8 cellular contexts compared by ENCODE assay signal in the genomic region with DNA sequence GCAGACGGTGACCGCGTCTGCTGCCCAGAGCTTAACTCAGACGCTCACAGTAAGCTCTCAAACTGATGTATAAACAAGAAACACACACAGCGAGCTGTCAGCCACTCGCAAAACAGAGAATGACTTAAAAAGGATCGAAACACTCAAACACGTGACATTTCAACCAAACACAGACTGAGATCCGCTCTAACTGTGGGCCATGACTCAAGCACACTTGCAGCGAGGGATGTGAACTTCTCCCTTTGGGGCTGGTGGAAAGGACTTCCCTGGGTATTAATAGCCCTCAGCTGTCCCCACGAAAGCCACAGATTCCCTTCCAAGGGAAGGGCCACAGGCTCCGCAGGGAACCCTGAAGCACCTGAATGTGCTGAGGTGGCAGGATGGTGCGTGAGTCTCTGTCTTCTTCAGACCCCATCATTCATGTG. TPM values are rescaled to one million over a fixed set of nuclear protein-coding genes. Genes with fewer than 3 reads are reported as not detected.
A peak's percentile ranks its signal among the peaks of the same experiment; 100 is the strongest.
DNase-seq lines count a peak whose midpoint lies in the region; ATAC-seq and TF ChIP-seq lines count a peak whose summit lies in the region.

No MANE protein-coding gene starts in this region.

- H3K36me3 ChIP-seq in tibial artery: no peaks in the 10 kb centered on the region
- H3K36me3 ChIP-seq in suprapubic skin: no peaks in the 10 kb centered on the region

- no peak for TF ChIP-seq EP300 in suprapubic skin (IDR thresholded peaks at IDR 0.05)

- H3K4me3 Mint-ChIP-seq in activated CD8-positive, alpha-beta T cell treated with anti-CD3 and anti-CD28 coated beads, Interleukin-2, amount 10 ng/mL, durations not matched to agents 7 days and 5 days: peak overlapping the region; percentile 35
- H3K4me3 Mint-ChIP-seq in nephron progenitor cell: no peak overlapping the region

- H3K27me3 ChIP-seq in tibial artery: peaks cover 0 to 8% of the 10 kb centered on the region in 2 donors
- H3K27me3 ChIP-seq in suprapubic skin: peaks cover 6% of the 10 kb centered on the region

- no peak for TF ChIP-seq POLR2A in suprapubic skin (IDR thresholded peaks at IDR 0.05)

- peak overlapping the region; percentile 78 for H3K27ac Mint-ChIP-seq in activated CD8-positive, alpha-beta T cell treated with anti-CD3 and anti-CD28 coated beads, Interleukin-2, amount 10 ng/mL, durations not matched to agents 7 days and 5 days
- H3K27ac Mint-ChIP-seq in nephron progenitor cell: peak overlapping the region; percentile 69

- H3K4me3 ChIP-seq in tibial artery: no peak overlapping the region
- H3K4me3 ChIP-seq in suprapubic skin: no peak overlapping the region

- no peak overlapping the region for H3K27ac ChIP-seq in tibial artery
- no peak overlapping the region for H3K27ac ChIP-seq in suprapubic skin

- H3K9me3 ChIP-seq in tibial artery (no peaks in the 10 kb centered on the region), suprapubic skin (no peaks in the 10 kb centered on the region)

- CTCF ChIA-PET in activated CD8-positive, alpha-beta T cell treated with anti-CD3 and anti-CD28 coated beads, Interleukin-2, amount 10 ng/mL, durations not matched to agents 7 days and 5 days (lab: Charles Lee): interaction anchor here (0.8 to 2.5 kb wide), 11 partner anchors 9 to 65 kb away, joined by 3 to 10 read pairs (median 6); no protein-coding TSS in a partner anchor

- TF ChIP-seq CTCF in nephron progenitor cell (IDR thresholded peaks at IDR 0.05) (no peak), tibial artery (IDR thresholded peaks at IDR 0.05) (no peak), suprapubic skin (IDR thresholded peaks at IDR 0.05) (no peak)

- H3K4me1 Mint-ChIP-seq in activated CD8-positive, alpha-beta T cell treated with anti-CD3 and anti-CD28 coated beads, Interleukin-2, amount 10 ng/mL, durations not matched to agents 7 days and 5 days (ENCODE audit: low read depth): peaks cover 84% of the 10 kb centered on the region
- peaks cover 76% of the 10 kb centered on the region for H3K4me1 Mint-ChIP-seq in nephron progenitor cell

- H3K27me3 Mint-ChIP-seq in activated CD8-positive, alpha-beta T cell treated with anti-CD3 and anti-CD28 coated beads, Interleukin-2, amount 10 ng/mL, durations not matched to agents 7 days and 5 days (ENCODE audit: low read depth): no peaks in the 10 kb centered on the region
- H3K27me3 Mint-ChIP-seq in nephron progenitor cell (ENCODE audit: low read depth, poor library complexity): peaks cover 12% of the 10 kb centered on the region

- intact Hi-C loops in tibial artery (cut with DNase I; ENCODE audit: low total_unique reads): no loop called here

- H3K9me3 Mint-ChIP-seq in activated CD8-positive, alpha-beta T cell treated with anti-CD3 and anti-CD28 coated beads, Interleukin-2, amount 10 ng/mL, durations not matched to agents 7 days and 5 days (ENCODE audit: insufficient read depth): no peaks in the 10 kb centered on the region
- no peaks in the 10 kb centered on the region for H3K9me3 Mint-ChIP-seq in nephron progenitor cell

- H3K4me1 ChIP-seq in tibial artery (peaks cover 0 to 4% (median 0%) of the 10 kb centered on the region in 4 donors), suprapubic skin (peaks cover 22% of the 10 kb centered on the region)

- ATAC-seq in GM18868 (IDR thresholded peaks at IDR 0.05; ENCODE audit: unreplicated experiment) (peak; percentile 85), HG03064 (IDR thresholded peaks at IDR 0.05; ENCODE audit: low read depth, unreplicated experiment) (peak; percentile 82)
- ATAC-seq in activated CD8-positive, alpha-beta T cell treated with anti-CD3 and anti-CD28 coated beads, Interleukin-2, amount 10 ng/mL, durations not matched to agents 7 days and 5 days: peak; percentile 82

- H3K36me3 Mint-ChIP-seq in activated CD8-positive, alpha-beta T cell treated with anti-CD3 and anti-CD28 coated beads, Interleukin-2, amount 10 ng/mL, durations not matched to agents 7 days and 5 days (ENCODE audit: low read depth): peaks cover 61% of the 10 kb centered on the region
- no peaks in the 10 kb centered on the region for H3K36me3 Mint-ChIP-seq in nephron progenitor cell (ENCODE audit: low read depth)

- 79% methylated on average over 13 of the region's 13 CpGs for WGBS in suprapubic skin

- DNase-seq in activated CD8-positive, alpha-beta T cell treated with anti-CD3 and anti-CD28 coated beads, Interleukin-2, amount 10 ng/mL, durations not matched to agents 7 days and 5 days: peak; percentile 70
- DNase-seq in nephron progenitor cell (no peak), tibial artery (no peak), NCI-H1436 treated with DMSO at 0.1 percent for 48 hours (lab: John Stamatoyannopoulos, UW) (no peak), suprapubic skin (ENCODE audit: low spot score in 2 of 2) (no peak), COLO829 (ENCODE audit: low spot score) (no peak)

- POLR2A ChIA-PET in activated CD8-positive, alpha-beta T cell treated with anti-CD3 and anti-CD28 coated beads, Interleukin-2, amount 10 ng/mL, durations not matched to agents 7 days and 5 days (lab: Charles Lee): interaction anchor here (0.6 to 2.3 kb wide), 8 partner anchors 10 to 38 kb away, joined by 3 to 8 read pairs (median 3); a partner anchor contains a TSS

RNA-seq across cellular contexts. Expression of a gene that starts 29.1 kb away (rescaled TPM):
- total RNA-seq in activated CD8-positive, alpha-beta T cell treated with anti-CD3 and anti-CD28 coated beads, Interleukin-2, amount 10 ng/mL, durations not matched to agents 7 days and 5 days: 100 to 1,000 TPM; 147 to 153 TPM
- total RNA-seq in suprapubic skin: 10 to 100 TPM; 16.6 to 25.0 (median 22.8) TPM

Comparison
In these comparisons a context has a peak if more than half of its experiments do, and no peak if none do; other contexts are left out.
1. RNA of a gene that starts 29.1 kb away (total RNA-seq): 147 to 153 TPM in activated CD8-positive, alpha-beta T cell treated with anti-CD3 and anti-CD28 coated beads, Interleukin-2, amount 10 ng/mL, durations not matched to agents 7 days and 5 days; 16.6 to 25.0 TPM in suprapubic skin; every median in the first group is over 4 times any median in the second.
2. Peak in every context shown above with its lines, with median percentiles within 50 percentile points of each other: ATAC-seq.